ENCODE assay signal across 8 cellular contexts in genomic region chr16:87780385-87780989, GRCh38. TPM values are rescaled to one million over a fixed set of nuclear protein-coding genes. Genes with fewer than 3 reads are reported as not detected.
DNase-seq lines count a peak whose midpoint lies in the region; ATAC-seq and TF ChIP-seq lines count a peak whose summit lies in the region.

No MANE protein-coding gene starts in this region.

- H3K4me1 ChIP-seq in gastrocnemius medialis, result peaks cover 5 to 10% of the 10 kb centered on the region in 2 donors

- intact Hi-C loops in left ventricle myocardium superior (cut with micrococcal nuclease) (loop anchor here (10.0 kb wide), 1 partner anchor 94 kb away; no protein-coding TSS in a partner anchor), gastrocnemius medialis (cut with DNase I; ENCODE audit: low total_unique reads) (no loop called here)

- no peak overlapping the region for H3K4me3 ChIP-seq in gastrocnemius medialis

- TF ChIP-seq POLR2A in gastrocnemius medialis (IDR thresholded peaks at IDR 0.05), result no peak

- peaks cover 0 to 4% (median 0%) of the 10 kb centered on the region in 3 donors for H3K27me3 ChIP-seq in gastrocnemius medialis

- in situ Hi-C loops in gastrocnemius medialis (cut with MboI; ENCODE audit: low sequenced_read_pairs in 4 of 4), result loop anchor here in 2 of 4 donors (10.0 to 25.0 kb wide), 2 partner anchors 94 to 107 kb away; no protein-coding TSS in a partner anchor

- H3K36me3 ChIP-seq in gastrocnemius medialis, result no peaks in the 10 kb centered on the region

- peak; percentile 61 for DNase-seq in NCI-H345 (lab: John Stamatoyannopoulos, UW)
- DNase-seq in NCI-H345 treated with DMSO at 0.1 percent for 48 hours (lab: John Stamatoyannopoulos, UW; ENCODE audit: unreplicated experiment), result no peak
- peak; percentile 2 for DNase-seq in NCI-H526 treated with DMSO at 0.1 percent for 48 hours (lab: John Stamatoyannopoulos, UW)
- DNase-seq in activated CD8-positive, alpha-beta memory T cell treated with anti-CD3 and anti-CD28 coated beads, Interleukin-2, amount 50 U/mL, for 4 hours, result peak; percentile 38
- DNase-seq in left ventricle myocardium superior, result peak; percentile 47
- DNase-seq in stimulated activated naive CD4-positive, alpha-beta T cell treated with Interleukin-2 at 50 U/mL for 16 hours (lab: John Stamatoyannopoulos, UW), result peak; percentile 43
- DNase-seq in gastrocnemius medialis, result no peak

- H3K9me3 ChIP-seq in gastrocnemius medialis, result no peaks in the 10 kb centered on the region

- ATAC-seq in left ventricle myocardium superior (peak; percentile 19), HG03378 (IDR thresholded peaks at IDR 0.05; ENCODE audit: unreplicated experiment) (no peak), gastrocnemius medialis (no peak)

- TF ChIP-seq CTCF in gastrocnemius medialis (IDR thresholded peaks at IDR 0.05 in 4 of 5, conservative IDR thresholded peaks at IDR 0.05 in 1 of 5), result no peak

- H3K27ac ChIP-seq in gastrocnemius medialis, result no peak overlapping the region

RNA-seq across cellular contexts. Expression of gene KLHDC4, which starts 14.7 kb away (rescaled TPM):
- total RNA-seq in left ventricle myocardium superior (11.6 TPM), gastrocnemius medialis (10 to 100 TPM in 2 of 4 donors, 1 to 10 TPM in 2; 8.2 to 12.7 (median 10.4) TPM)

Comparison
In these comparisons a context has a peak if more than half of its experiments do, and no peak if none do; other contexts are left out.
1. DNase-seq: peak in NCI-H345 (single experiment), NCI-H526 treated with DMSO at 0.1 percent for 48 hours (single experiment), activated CD8-positive, alpha-beta memory T cell treated with anti-CD3 and anti-CD28 coated beads, Interleukin-2, amount 50 U/mL, for 4 hours (single experiment), left ventricle myocardium superior (single experiment) and stimulated activated naive CD4-positive, alpha-beta T cell treated with Interleukin-2 at 50 U/mL for 16 hours (single experiment); none in NCI-H345 treated with DMSO at 0.1 percent for 48 hours (single experiment) and gastrocnemius medialis (0 of 2).